Comparison of ENCODE assay signal across 8 cellular contexts in the genomic region with DNA sequence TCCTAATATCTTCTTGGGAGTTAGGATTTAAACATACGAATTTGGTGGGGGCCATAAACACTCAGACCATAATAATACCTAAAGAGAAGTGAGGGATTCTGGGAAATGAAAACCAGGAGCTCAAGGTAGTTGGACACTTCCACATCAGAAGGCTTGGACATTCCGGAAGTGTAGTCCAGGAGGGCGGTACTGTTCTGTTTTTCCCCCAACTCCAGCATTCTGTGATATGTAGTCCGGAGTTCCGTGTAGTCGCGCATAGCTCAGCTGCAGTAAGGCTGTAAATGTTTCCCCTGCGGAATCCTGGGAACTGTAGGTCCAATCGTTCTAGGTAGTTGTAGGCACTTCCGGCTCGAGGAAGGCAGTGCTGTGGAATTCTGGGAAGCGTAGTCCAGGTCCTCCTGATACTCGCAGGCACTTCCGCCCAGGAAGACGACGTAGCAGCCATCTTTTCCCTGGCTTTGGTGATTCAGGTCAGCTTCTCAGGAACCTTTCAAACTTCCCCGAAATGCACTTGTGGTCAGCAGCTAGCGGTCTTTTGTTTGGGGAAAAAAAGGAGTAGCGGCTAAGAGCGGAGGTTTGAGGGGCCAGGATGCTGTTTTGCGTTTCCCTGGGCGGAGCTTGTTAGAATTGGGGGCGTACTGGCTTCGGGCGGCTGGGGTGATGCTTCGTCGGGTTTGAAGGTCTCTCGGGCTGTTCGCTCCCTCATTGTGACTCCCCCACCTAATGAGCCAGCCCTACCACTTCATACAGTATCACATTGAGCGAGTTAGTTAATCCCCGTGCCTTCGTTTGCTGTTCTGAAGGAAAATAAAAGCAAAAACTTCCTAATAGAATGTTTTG. TPM values are rescaled to one million over a fixed set of nuclear protein-coding genes. Genes with fewer than 3 reads are reported as not detected.
DNase-seq lines count a peak whose midpoint lies in the region; ATAC-seq, FAIRE-seq and TF ChIP-seq lines count a peak whose summit lies in the region.

A gene (plus strand): TSS at position 428 of the 840 bp plus-strand sequence. CDS start 4,981 bp downstream, outside the sequence.

- H3K4me3 Mint-ChIP-seq in immature natural killer cell, result peak within 1 kb of the TSS; percentile 97 to 98 (median 98)

- peak; percentile 98 for FAIRE-seq in A549 (lab: Jason Lieb, UNC)

- TF ChIP-seq EP300 in A549 (IDR thresholded peaks at IDR 0.05), result no peak

- peak; percentile 99 for ATAC-seq in A549
- ATAC-seq in GM18861 (IDR thresholded peaks at IDR 0.05; ENCODE audit: unreplicated experiment), result peak; percentile 89
- ATAC-seq in HG03103 (IDR thresholded peaks at IDR 0.05; ENCODE audit: low read depth, unreplicated experiment), result peak; percentile 78

- no peaks in the 10 kb centered on the region for H3K27me3 ChIP-seq in WERI-Rb-1 (ENCODE audit: insufficient read depth, low read depth, severe bottlenecking)

- peaks cover 10 to 61% (median 25%) of the 10 kb centered on the region in 6 donors for H3K9me3 Mint-ChIP-seq in immature natural killer cell

- peaks cover 34 to 45% of the 10 kb centered on the region in 2 donors for H3K4me1 Mint-ChIP-seq in immature natural killer cell

- H3K27me3 Mint-ChIP-seq in immature natural killer cell (ENCODE audit: low read depth in 3 of 3), result peaks cover 0 to 7% (median 3%) of the 10 kb centered on the region in 3 donors

- H3K9me3 ChIP-seq in A549 (peaks cover 83% of the 10 kb centered on the region), WERI-Rb-1 (ENCODE audit: severe bottlenecking) (no peaks in the 10 kb centered on the region)

- no peak for TF ChIP-seq RAD21 in A549 (conservative IDR thresholded peaks at IDR 0.05 in 1 of 2, IDR thresholded peaks at IDR 0.05 in 1 of 2)

- H3K27ac ChIP-seq in A549, result peak within 1 kb of the TSS; percentile 81 to 89
- peak within 1 kb of the TSS; percentile 65 for H3K27ac ChIP-seq in WERI-Rb-1
- peak within 1 kb of the TSS; percentile 97 for H3K27ac ChIP-seq in caudate nucleus (ENCODE audit: low read depth, low read length)

- H3K27ac Mint-ChIP-seq in immature natural killer cell, result peak within 1 kb of the TSS; percentile 96 to 99 (median 98)

- H3K4me3 ChIP-seq in A549 (peak within 1 kb of the TSS; percentile 71), WERI-Rb-1 (ENCODE audit: low read depth, low read length) (peak within 1 kb of the TSS; percentile 91)

- H3K4me1 ChIP-seq in A549, result 0 out of 3 replicates have a peak, but pooled peaks cover 4% of the 10 kb centered on the region

- DNase-seq in A549 (ENCODE audit: low read depth in 1 of 2, low spot score in 1 of 2) (peak; percentile 98 to 100), NCI-H2196 treated with DMSO at 0.1 percent for 48 hours (lab: John Stamatoyannopoulos, UW; ENCODE audit: unreplicated experiment) (peak; percentile 96), WERI-Rb-1 (peak; percentile 94), caudate nucleus (lab: John Stamatoyannopoulos, UW) (peak; percentile 55 to 99 (median 94)), immature natural killer cell (peak; percentile 76 to 85 (median 82)), smooth muscle cell of the brain vasculature (ENCODE audit: low read depth, low spot score) (peak; percentile 94)

- peaks cover 29 to 35% (median 34%) of the 10 kb centered on the region in 3 donors for H3K36me3 Mint-ChIP-seq in immature natural killer cell

- under 1% methylated on average over 32 of the region's 32 CpGs for WGBS in A549 (ENCODE audit: missing lambda C conversion rate)

- H3K4me2 ChIP-seq in A549, result peak within 1 kb of the TSS; percentile 80

- peaks cover 22% of the 10 kb centered on the region for H3K36me3 ChIP-seq in WERI-Rb-1

- TF ChIP-seq CTCF in A549 (IDR thresholded peaks at IDR 0.05) (no peak), WERI-Rb-1 (IDR thresholded peaks at IDR 0.05; ENCODE audit: low read depth, low read length) (no peak)

- POLR2A ChIA-PET in A549 (lab: Yijun Ruan, JAX), result interaction anchor here (0.7 to 2.0 kb wide), 10 partner anchors 11 to 335 kb away, joined by 3 to 27 read pairs (median 4); a partner anchor contains a TSS

- TF ChIP-seq POLR2A in A549 (IDR thresholded peaks at IDR 0.05; ENCODE audit: low read length), result peak; percentile 41

- CTCF ChIA-PET in A549 (lab: Yijun Ruan, JAX), result interaction anchor here (0.9 kb wide), 1 partner anchor 15 kb away, joined by 3 read pairs; no protein-coding TSS in a partner anchor

TF ChIP-seq in A549, 52 proteins besides CTCF, POLR2A, EP300 and RAD21 (continues in another document):
- peak; percentile 79 to 80 for TF ChIP-seq JUN (IDR thresholded peaks at IDR 0.05)
- TF ChIP-seq CHD2 (IDR thresholded peaks at IDR 0.05; ENCODE audit: low read length, partially characterized antibody), result no peak
- TF ChIP-seq RFX5 (IDR thresholded peaks at IDR 0.05), result 0 out of 2 replicates have a peak, but pooled peaks have one; percentile 9
- TF ChIP-seq ZNF302 (CRISPR knock-in tag; IDR thresholded peaks at IDR 0.05), result no peak
- TF ChIP-seq, protein P1, sequence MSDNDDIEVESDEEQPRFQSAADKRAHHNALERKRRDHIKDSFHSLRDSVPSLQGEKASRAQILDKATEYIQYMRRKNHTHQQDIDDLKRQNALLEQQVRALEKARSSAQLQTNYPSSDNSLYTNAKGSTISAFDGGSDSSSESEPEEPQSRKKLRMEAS (IDR thresholded peaks at IDR 0.05), result peak; percentile 52
- no peak for TF ChIP-seq CHD4 (IDR thresholded peaks at IDR 0.05; ENCODE audit: borderline replicate concordance)
- TF ChIP-seq KDM1A (IDR thresholded peaks at IDR 0.05; ENCODE audit: low read depth), result no peak
- TF ChIP-seq HOXA7 (CRISPR knock-in tag; IDR thresholded peaks at IDR 0.05), result no peak
- TF ChIP-seq, protein P2, sequence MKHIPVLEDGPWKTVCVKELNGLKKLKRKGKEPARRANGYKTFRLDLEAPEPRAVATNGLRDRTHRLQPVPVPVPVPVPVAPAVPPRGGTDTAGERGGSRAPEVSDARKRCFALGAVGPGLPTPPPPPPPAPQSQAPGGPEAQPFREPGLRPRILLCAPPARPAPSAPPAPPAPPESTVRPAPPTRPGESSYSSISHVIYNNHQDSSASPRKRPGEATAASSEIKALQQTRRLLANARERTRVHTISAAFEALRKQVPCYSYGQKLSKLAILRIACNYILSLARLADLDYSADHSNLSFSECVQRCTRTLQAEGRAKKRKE (CRISPR knock-in tag; IDR thresholded peaks at IDR 0.05; ENCODE audit: low read depth), result no peak
- TF ChIP-seq SMC3 (IDR thresholded peaks at IDR 0.05), result no peak
- no peak for TF ChIP-seq ZFP36 (IDR thresholded peaks at IDR 0.05; ENCODE audit: borderline replicate concordance, partially characterized antibody)
- TF ChIP-seq RNF2 (IDR thresholded peaks at IDR 0.05; ENCODE audit: borderline replicate concordance, low read depth), result no peak
- peak; percentile 42; the same call in 1 of the 2 replicates for TF ChIP-seq MYC (IDR thresholded peaks at IDR 0.05; ENCODE audit: borderline replicate concordance, low read length)
- TF ChIP-seq HOXB13 (CRISPR knock-in tag; IDR thresholded peaks at IDR 0.05; ENCODE audit: low read depth), result no peak
- no peak for TF ChIP-seq JUNB (IDR thresholded peaks at IDR 0.05)
- TF ChIP-seq EHMT2 (IDR thresholded peaks at IDR 0.05; ENCODE audit: low read depth), result no peak
- no peak for TF ChIP-seq ESRRA (IDR thresholded peaks at IDR 0.05; ENCODE audit: borderline replicate concordance, low read length)
- TF ChIP-seq POLR2AphosphoS2 (conservative IDR thresholded peaks at IDR 0.05; ENCODE audit: low read length), result no peak
- TF ChIP-seq, protein P3, sequence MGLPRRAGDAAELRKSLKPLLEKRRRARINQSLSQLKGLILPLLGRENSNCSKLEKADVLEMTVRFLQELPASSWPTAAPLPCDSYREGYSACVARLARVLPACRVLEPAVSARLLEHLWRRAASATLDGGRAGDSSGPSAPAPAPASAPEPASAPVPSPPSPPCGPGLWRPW (IDR thresholded peaks at IDR 0.05), result no peak
- no peak for TF ChIP-seq KDM5A (IDR thresholded peaks at IDR 0.05)
- TF ChIP-seq MAFK (IDR thresholded peaks at IDR 0.05; ENCODE audit: partially characterized antibody), result no peak
- TF ChIP-seq HOXB5 (CRISPR knock-in tag; IDR thresholded peaks at IDR 0.05), result no peak
- no peak for TF ChIP-seq NR3C1 (IDR thresholded peaks at IDR 0.05)
- TF ChIP-seq TP53 (CRISPR knock-in tag; IDR thresholded peaks at IDR 0.05), result no peak
- TF ChIP-seq SREBF2 (IDR thresholded peaks at IDR 0.05), result no peak
- TF ChIP-seq, protein P4, sequence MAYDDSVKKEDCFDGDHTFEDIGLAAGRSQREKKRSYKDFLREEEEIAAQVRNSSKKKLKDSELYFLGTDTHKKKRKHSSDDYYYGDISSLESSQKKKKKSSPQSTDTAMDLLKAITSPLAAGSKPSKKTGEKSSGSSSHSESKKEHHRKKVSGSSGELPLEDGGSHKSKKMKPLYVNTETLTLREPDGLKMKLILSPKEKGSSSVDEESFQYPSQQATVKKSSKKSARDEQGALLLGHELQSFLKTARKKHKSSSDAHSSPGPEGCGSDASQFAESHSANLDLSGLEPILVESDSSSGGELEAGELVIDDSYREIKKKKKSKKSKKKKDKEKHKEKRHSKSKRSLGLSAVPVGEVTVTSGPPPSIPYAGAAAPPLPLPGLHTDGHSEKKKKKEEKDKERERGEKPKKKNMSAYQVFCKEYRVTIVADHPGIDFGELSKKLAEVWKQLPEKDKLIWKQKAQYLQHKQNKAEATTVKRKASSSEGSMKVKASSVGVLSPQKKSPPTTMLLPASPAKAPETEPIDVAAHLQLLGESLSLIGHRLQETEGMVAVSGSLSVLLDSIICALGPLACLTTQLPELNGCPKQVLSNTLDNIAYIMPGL (CRISPR knock-in tag; IDR thresholded peaks at IDR 0.05; ENCODE audit: borderline replicate concordance), result no peak
- no peak for TF ChIP-seq NPAS2 (CRISPR knock-in tag; IDR thresholded peaks at IDR 0.05; ENCODE audit: borderline replicate concordance)
- no peak for TF ChIP-seq ZSCAN20 (CRISPR knock-in tag; IDR thresholded peaks at IDR 0.05)
- no peak for TF ChIP-seq EHF (CRISPR knock-in tag; IDR thresholded peaks at IDR 0.05)

RNA-seq across cellular contexts. Expression of the gene that starts here (rescaled TPM):
- 46.3 and 53.2 TPM in 2 replicates for polyA plus RNA-seq in A549 (2011; rRNA removed)
- polyA plus RNA-seq in A549 (2012; cell fraction: cytosol; rRNA removed), result 10.4 and 10.6 TPM in 2 replicates
- polyA plus RNA-seq in A549 (2012; cell fraction: nucleus; rRNA removed), result 5.0 and 9.9 TPM in 2 replicates
- 26.8 to 27.6 TPM (median 27.2 TPM) in 3 replicates for polyA plus RNA-seq in A549 (2017; fragmentation: RNase III; extraction: RNeasy Plus Mini Kit Qiagen cat#74134 plus additional on column Dnase treatment)
- 11.6 and 14.3 TPM in 2 replicates for polyA minus RNA-seq in A549 (2011; rRNA and poly(A)+ RNA removed)
- 10 to 100 TPM; 23.1 to 41.4 (median 24.3) TPM for polyA plus RNA-seq in immature natural killer cell

Comparison
In these comparisons a context has a peak if more than half of its experiments do, and no peak if none do; other contexts are left out.
1. Peak in every context shown above with its lines: DNase-seq, ATAC-seq, H3K4me3 ChIP-seq and H3K27ac ChIP-seq.